Comparison of ENCODE assay signal across 8 cellular contexts in genomic region chr3:197367081-197367780, GRCh38.
DNase-seq lines count a peak whose midpoint lies in the region; ATAC-seq and TF ChIP-seq lines count a peak whose summit lies in the region.

No MANE protein-coding gene starts in this region.

- peak overlapping the region in 2 of 3 experiments; percentile 31 to 59 for H3K27ac Mint-ChIP-seq in nephron

- ATAC-seq in HG02642 (IDR thresholded peaks at IDR 0.05; ENCODE audit: poor library complexity, unreplicated experiment), result no peak

- DNase-seq in DMS153 (lab: John Stamatoyannopoulos, UW), result peak; percentile 76
- peak; percentile 63 for DNase-seq in NCI-H187 treated with DMSO at 0.1 percent for 48 hours (lab: John Stamatoyannopoulos, UW)
- DNase-seq in astrocyte of the spinal cord (ENCODE audit: low read depth, low spot score), result peak; percentile 96
- no peak for DNase-seq in NOMO-1 (lab: John Stamatoyannopoulos, UW; ENCODE audit: unreplicated experiment in 2 of 2)
- DNase-seq in GM13977 (ENCODE audit: low spot score), result no peak
- no peak for DNase-seq in NOMO-1 treated with DMSO at 0.1 percent for 48 hours (lab: John Stamatoyannopoulos, UW; ENCODE audit: unreplicated experiment)

- H3K4me1 Mint-ChIP-seq in nephron, result peaks cover 79% of the 10 kb centered on the region

- no peak overlapping the region for H3K4me3 ChIP-seq in astrocyte of the spinal cord (ENCODE audit: low read depth, low read length)

- H3K9me3 Mint-ChIP-seq in nephron, result peaks cover 1% of the 10 kb centered on the region

- peak overlapping the region in 1 of 3 experiments; percentile 40 for H3K4me3 Mint-ChIP-seq in nephron

- peaks cover 6% of the 10 kb centered on the region for H3K27me3 Mint-ChIP-seq in nephron (ENCODE audit: low read depth)

- no peak for TF ChIP-seq CTCF in astrocyte of the spinal cord (IDR thresholded peaks at IDR 0.05; ENCODE audit: low read depth, low read length)
- TF ChIP-seq CTCF in nephron (IDR thresholded peaks at IDR 0.05; ENCODE audit: unreplicated experiment in 3 of 3), result no peak
- no peak for TF ChIP-seq CTCF in GM13977 (IDR thresholded peaks at IDR 0.05; ENCODE audit: extremely low read depth, insufficient read depth, missing control alignments)

- in situ Hi-C loops in astrocyte of the spinal cord (cut with HindIII; ENCODE audit: low sequenced_read_pairs), result no loop called here
- in situ Hi-C loops in GM13977 (cut with MboI; ENCODE audit: low pct_unique_long_range_greater_than_20kb, low sequenced_read_pairs, unreplicated experiment), result no loop called here

- H3K36me3 Mint-ChIP-seq in nephron (ENCODE audit: low read depth), result no peaks in the 10 kb centered on the region

Comparison
In these comparisons a context has a peak if more than half of its experiments do, and no peak if none do; other contexts are left out.
1. DNase-seq: peak in DMS153 (single experiment), NCI-H187 treated with DMSO at 0.1 percent for 48 hours (single experiment) and astrocyte of the spinal cord (single experiment); none in NOMO-1 (0 of 2), GM13977 (single experiment) and NOMO-1 treated with DMSO at 0.1 percent for 48 hours (single experiment).